1 cellular context compared by ENCODE assay signal in genomic region chr16:30446203-30446595, GRCh38.
A peak's percentile ranks its signal among the peaks of the same experiment; 100 is the strongest.
TF ChIP-seq lines count a peak whose summit lies in the region.

No MANE protein-coding gene starts in this region.

TF ChIP-seq in K562, 482 proteins besides CTCF, POLR2A, EP300 and RAD21 (continues in another document):
- TF ChIP-seq MYBL2 (IDR thresholded peaks at IDR 0.05; ENCODE audit: low read depth): 0 out of 2 replicates have a peak, but pooled peaks have one; percentile 5
- no peak for TF ChIP-seq MYBL2 (CRISPR knock-in tag; IDR thresholded peaks at IDR 0.05; ENCODE audit: borderline replicate concordance)
- TF ChIP-seq RAD51 (IDR thresholded peaks at IDR 0.05; ENCODE audit: borderline replicate concordance, low read depth): peak; percentile 10; the same call in 1 of the 2 replicates
- no peak for TF ChIP-seq CBX5 (IDR thresholded peaks at IDR 0.05; ENCODE audit: borderline replicate concordance, low read depth)
- TF ChIP-seq ZNF316 (IDR thresholded peaks at IDR 0.05): 0 out of 2 replicates have a peak, but pooled peaks have one; percentile 1
- peak; percentile 4 for TF ChIP-seq BRD9 (IDR thresholded peaks at IDR 0.05; ENCODE audit: low read depth, partially characterized antibody)
- 0 out of 2 replicates have a peak, but pooled peaks have one; percentile 8 for TF ChIP-seq FOXK1 (CRISPR knock-in tag; IDR thresholded peaks at IDR 0.05; ENCODE audit: borderline replicate concordance)
- TF ChIP-seq ZNF780A (CRISPR knock-in tag; IDR thresholded peaks at IDR 0.05): no peak
- TF ChIP-seq, protein P1, sequence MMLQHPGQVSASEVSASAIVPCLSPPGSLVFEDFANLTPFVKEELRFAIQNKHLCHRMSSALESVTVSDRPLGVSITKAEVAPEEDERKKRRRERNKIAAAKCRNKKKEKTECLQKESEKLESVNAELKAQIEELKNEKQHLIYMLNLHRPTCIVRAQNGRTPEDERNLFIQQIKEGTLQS (IDR thresholded peaks at IDR 0.05): no peak
- TF ChIP-seq, protein P1 (CRISPR knock-in tag; conservative IDR thresholded peaks at IDR 0.05): no peak
- peak; percentile 66; the same call in 1 of the 2 replicates for TF ChIP-seq ZNF175 (CRISPR knock-in tag; IDR thresholded peaks at IDR 0.05; ENCODE audit: low read depth)
- TF ChIP-seq ARNT (IDR thresholded peaks at IDR 0.05): peak in 1 of 2 experiments; percentile 38; a peak in 2 of 4 replicates
- no peak for TF ChIP-seq ZBTB8A (IDR thresholded peaks at IDR 0.05; ENCODE audit: partially characterized antibody)
- TF ChIP-seq ZNF695 (CRISPR knock-in tag; IDR thresholded peaks at IDR 0.05): no peak
- TF ChIP-seq CEBPB (tag; IDR thresholded peaks at IDR 0.05): peak; percentile 17
- TF ChIP-seq ZNF511 (CRISPR knock-in tag; IDR thresholded peaks at IDR 0.05): no peak
- TF ChIP-seq FOXA1 (IDR thresholded peaks at IDR 0.05; ENCODE audit: borderline replicate concordance): no peak
- 0 out of 4 replicates have a peak, but pooled peaks of 1 of the 2 experiments have one; percentile 0 for TF ChIP-seq ZNF318 (IDR thresholded peaks at IDR 0.05; ENCODE audit: borderline replicate concordance in 1 of 2, low read depth in 1 of 2)
- TF ChIP-seq HNRNPH1 (optimal IDR thresholded peaks at IDR 0.05; ENCODE audit: low read depth, low read length): no peak
- 0 out of 2 replicates have a peak, but pooled peaks have one; percentile 37 for TF ChIP-seq ADNP (tag; IDR thresholded peaks at IDR 0.05)
- no peak for TF ChIP-seq POLR2G (IDR thresholded peaks at IDR 0.05; ENCODE audit: low read depth, low read length)
- TF ChIP-seq CC2D1A (IDR thresholded peaks at IDR 0.05): 0 out of 2 replicates have a peak, but pooled peaks have one; percentile 20
- TF ChIP-seq ZBTB26 (CRISPR knock-in tag; IDR thresholded peaks at IDR 0.05): 0 out of 2 replicates have a peak, but pooled peaks have one; percentile 1
- 0 out of 2 replicates have a peak, but pooled peaks have one; percentile 7 for TF ChIP-seq DMBX1 (CRISPR knock-in tag; IDR thresholded peaks at IDR 0.05; ENCODE audit: borderline replicate concordance)
- 0 out of 2 replicates have a peak, but pooled peaks have one; percentile 6 for TF ChIP-seq ZNF395 (CRISPR knock-in tag; IDR thresholded peaks at IDR 0.05)
- TF ChIP-seq GABPB2 (CRISPR knock-in tag; conservative IDR thresholded peaks at IDR 0.05): no peak
- peak; percentile 93 for TF ChIP-seq THRAP3 (IDR thresholded peaks at IDR 0.05; ENCODE audit: borderline replicate concordance)
- 0 out of 4 replicates have a peak, but pooled peaks of 1 of the 2 experiments have one; percentile 27 for TF ChIP-seq FOXA3 (CRISPR knock-in tag; conservative IDR thresholded peaks at IDR 0.05 in 1 of 2, IDR thresholded peaks at IDR 0.05 in 1 of 2)
- TF ChIP-seq NBN (IDR thresholded peaks at IDR 0.05; ENCODE audit: low read depth): peak; percentile 9; the same call in 1 of the 2 replicates
- TF ChIP-seq PTRF (tag; IDR thresholded peaks at IDR 0.05): no peak
- TF ChIP-seq CEBPG (CRISPR knock-in tag; IDR thresholded peaks at IDR 0.05): no peak
- TF ChIP-seq CEBPG (tag; conservative IDR thresholded peaks at IDR 0.05 in 1 of 2, IDR thresholded peaks at IDR 0.05 in 1 of 2): 0 out of 4 replicates have a peak, but pooled peaks of 1 of the 2 experiments have one; percentile 30
- TF ChIP-seq, protein P2, sequence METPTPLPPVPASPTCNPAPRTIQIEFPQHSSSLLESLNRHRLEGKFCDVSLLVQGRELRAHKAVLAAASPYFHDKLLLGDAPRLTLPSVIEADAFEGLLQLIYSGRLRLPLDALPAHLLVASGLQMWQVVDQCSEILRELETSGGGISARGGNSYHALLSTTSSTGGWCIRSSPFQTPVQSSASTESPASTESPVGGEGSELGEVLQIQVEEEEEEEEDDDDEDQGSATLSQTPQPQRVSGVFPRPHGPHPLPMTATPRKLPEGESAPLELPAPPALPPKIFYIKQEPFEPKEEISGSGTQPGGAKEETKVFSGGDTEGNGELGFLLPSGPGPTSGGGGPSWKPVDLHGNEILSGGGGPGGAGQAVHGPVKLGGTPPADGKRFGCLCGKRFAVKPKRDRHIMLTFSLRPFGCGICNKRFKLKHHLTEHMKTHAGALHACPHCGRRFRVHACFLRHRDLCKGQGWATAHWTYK (CRISPR knock-in tag; IDR thresholded peaks at IDR 0.05): 0 out of 2 replicates have a peak, but pooled peaks have one; percentile 27
- TF ChIP-seq, protein P3, sequence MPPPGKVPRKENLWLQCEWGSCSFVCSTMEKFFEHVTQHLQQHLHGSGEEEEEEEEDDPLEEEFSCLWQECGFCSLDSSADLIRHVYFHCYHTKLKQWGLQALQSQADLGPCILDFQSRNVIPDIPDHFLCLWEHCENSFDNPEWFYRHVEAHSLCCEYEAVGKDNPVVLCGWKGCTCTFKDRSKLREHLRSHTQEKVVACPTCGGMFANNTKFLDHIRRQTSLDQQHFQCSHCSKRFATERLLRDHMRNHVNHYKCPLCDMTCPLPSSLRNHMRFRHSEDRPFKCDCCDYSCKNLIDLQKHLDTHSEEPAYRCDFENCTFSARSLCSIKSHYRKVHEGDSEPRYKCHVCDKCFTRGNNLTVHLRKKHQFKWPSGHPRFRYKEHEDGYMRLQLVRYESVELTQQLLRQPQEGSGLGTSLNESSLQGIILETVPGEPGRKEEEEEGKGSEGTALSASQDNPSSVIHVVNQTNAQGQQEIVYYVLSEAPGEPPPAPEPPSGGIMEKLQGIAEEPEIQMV (tag; conservative IDR thresholded peaks at IDR 0.05; ENCODE audit: low read depth): 0 out of 2 replicates have a peak, but pooled peaks have one; percentile 7
- no peak for TF ChIP-seq MCM7 (IDR thresholded peaks at IDR 0.05)
- no peak for TF ChIP-seq CREBBP (IDR thresholded peaks at IDR 0.05; ENCODE audit: low read depth, low read length)
- no peak for TF ChIP-seq ZNF444 (CRISPR knock-in tag; IDR thresholded peaks at IDR 0.05)
- TF ChIP-seq ZBTB12 (CRISPR knock-in tag; IDR thresholded peaks at IDR 0.05): no peak
- no peak for TF ChIP-seq RNF2 (IDR thresholded peaks at IDR 0.05)
- no peak for TF ChIP-seq ZFX (CRISPR knock-in tag; IDR thresholded peaks at IDR 0.05)
- peak; percentile 52 for TF ChIP-seq NFRKB (IDR thresholded peaks at IDR 0.05; ENCODE audit: low read depth)
- TF ChIP-seq ZNF121 (CRISPR knock-in tag; conservative IDR thresholded peaks at IDR 0.05): no peak
- peak; percentile 2; the same call in 1 of the 2 replicates for TF ChIP-seq ZNF589 (CRISPR knock-in tag; IDR thresholded peaks at IDR 0.05; ENCODE audit: low read depth)
- 0 out of 2 replicates have a peak, but pooled peaks have one; percentile 4 for TF ChIP-seq ZNF584 (CRISPR knock-in tag; IDR thresholded peaks at IDR 0.05; ENCODE audit: low read depth)
- TF ChIP-seq LARP7 (IDR thresholded peaks at IDR 0.05): peak; percentile 27; the same call in 1 of the 2 replicates
- no peak for TF ChIP-seq PREB (CRISPR knock-in tag; IDR thresholded peaks at IDR 0.05)
- no peak for TF ChIP-seq HMGN3 (IDR thresholded peaks at IDR 0.05; ENCODE audit: borderline replicate concordance, extremely low read depth, insufficient read length, low read depth, low read length)
